22 cellular contexts compared by ENCODE assay signal in the genomic region with DNA sequence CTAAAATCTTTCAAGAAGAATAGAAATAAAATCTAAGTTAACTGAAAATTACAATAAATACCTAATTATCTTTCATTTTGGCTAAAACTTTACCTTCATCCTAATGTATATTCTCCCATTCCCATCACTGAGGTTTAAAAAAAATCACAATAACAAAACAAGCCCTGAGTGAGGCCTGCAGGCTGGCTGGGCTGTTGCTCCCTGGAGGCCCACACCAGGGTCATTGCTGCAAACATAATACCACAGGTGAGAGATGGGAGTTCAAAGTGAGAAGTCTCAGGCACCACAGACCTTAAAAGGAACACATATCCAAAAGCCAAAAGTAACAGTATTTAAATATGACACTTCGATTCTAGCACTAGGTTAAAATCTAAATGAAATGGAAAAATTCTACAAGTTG. TPM values are rescaled to one million over a fixed set of nuclear protein-coding genes. Genes with fewer than 3 reads are reported as not detected.
DNase-seq lines count a peak whose midpoint lies in the region; ATAC-seq and TF ChIP-seq lines count a peak whose summit lies in the region.
"Had no signal": no experiment of that assay in that cellular context is flagged by ENCODE, and none has a peak within 500 bp of the region (broad histone marks: within the 10 kb centered on the region; RNA-seq: fewer than 3 reads in every experiment).

No MANE protein-coding gene starts in this region.

- dilution Hi-C loops in IMR-90 (cut with HindIII; ENCODE audit: low sequenced_read_pairs, unreplicated experiment) = no loop called here

- no peak for TF ChIP-seq EP300 in esophagus muscularis mucosa (IDR thresholded peaks at IDR 0.05)

- peak overlapping the region; percentile 90 for H2BK5ac ChIP-seq in IMR-90 (ENCODE audit: low read depth, low read length, poor library complexity, severe bottlenecking)

- peak overlapping the region; percentile 87 for H2AK9ac ChIP-seq in IMR-90 (replicated peaks; ENCODE audit: low read depth, low read length, poor library complexity)

- peak overlapping the region; percentile 80; the same call in 1 of the 2 replicates for H2BK120ac ChIP-seq in IMR-90 (ENCODE audit: low read depth, low read length)

- in situ Hi-C loops in IMR-90 (cut with MboI; ENCODE audit: low sequenced_read_pairs) = no loop called here

- no peak overlapping the region for H4K91ac ChIP-seq in IMR-90 (ENCODE audit: insufficient read depth, low read depth, low read length)

- ATAC-seq in CD4-positive, CD25-positive, alpha-beta regulatory T cell (ENCODE audit: low read depth in 2 of 2) = no peak
- ATAC-seq in IMR-90 (ENCODE audit: low read depth) (no peak), HG03097 (IDR thresholded peaks at IDR 0.05; ENCODE audit: low FRiP score, unreplicated experiment) (no peak)
- ATAC-seq: left colon; stimulated activated naive CD8-positive, alpha-beta T cell treated with anti-CD3 and anti-CD28 coated beads, Interleukin-15, Interleukin-2, amounts not matched to agents 100 U/mL and 50 U/mL, for 24 hours; upper lobe of right lung had no signal

- peak overlapping the region; percentile 90 for H3K14ac ChIP-seq in IMR-90 (replicated peaks; ENCODE audit: low read depth, low read length)

- H2BK20ac ChIP-seq in IMR-90 (ENCODE audit: low read depth, low read length) = peak overlapping the region; percentile 72

- H2AFZ ChIP-seq in IMR-90 (replicated peaks; ENCODE audit: low read length, poor library complexity) = no peak overlapping the region

- no peaks in the 10 kb centered on the region for H3K36me3 ChIP-seq in CD4-positive, CD25-positive, alpha-beta regulatory T cell (ENCODE audit: control insufficient read depth, insufficient read depth, low read length)
- H3K36me3 ChIP-seq in IMR-90 (ENCODE audit: control insufficient read depth, insufficient read depth, low read length) (peaks cover 3% of the 10 kb centered on the region; the same call in 1 of the 2 replicates), esophagus muscularis mucosa (no peaks in the 10 kb centered on the region)
- H3K36me3 ChIP-seq: BE2C, prostate gland, upper lobe of right lung had no signal

- peaks cover 24 to 62% of the 10 kb centered on the region in 2 experiments for H3K79me1 ChIP-seq in IMR-90 (ENCODE audit: low read depth in 1 of 2, low read length in 2 of 2)

- peak overlapping the region; percentile 32; the same call in 1 of the 2 replicates for H3K4me2 ChIP-seq in IMR-90 (ENCODE audit: low read depth, low read length)

- no peaks in the 10 kb centered on the region for H3K27me3 ChIP-seq in CD4-positive, CD25-positive, alpha-beta regulatory T cell (ENCODE audit: control insufficient read depth, insufficient read depth, low read length)
- H3K27me3 ChIP-seq in IMR-90 (ENCODE audit: control insufficient read depth, insufficient read depth, low read length) = no peaks in the 10 kb centered on the region
- no peaks in the 10 kb centered on the region for H3K27me3 ChIP-seq in esophagus muscularis mucosa
- H3K27me3 ChIP-seq: BE2C, upper lobe of right lung had no signal

- DNase-seq in CD4-positive, CD25-positive, alpha-beta regulatory T cell = no peak
- DNase-seq in IMR-90 (no peak), esophagus muscularis mucosa (ENCODE audit: extremely low spot score) (no peak), osteocyte (ENCODE audit: extremely low spot score, unreplicated experiment) (no peak), HCEC 1CT (no peak), SHP77 (lab: John Stamatoyannopoulos, UW) (no peak), NCI-H1694 (lab: John Stamatoyannopoulos, UW) (no peak)
- DNase-seq: activated CD4-positive, alpha-beta T cell treated with anti-CD3 and anti-CD28 coated beads for 48 hours; BE2C; caudate nucleus; EL; KG1; left colon; NCI-H187 treated with DMSO at 0.1 percent for 48 hours; NCI-H345; stimulated activated CD4-positive, alpha-beta T cell treated with anti-CD3 and anti-CD28 coated beads, Interleukin-4, amount 100 ng/mL, for 1 hour; stimulated activated naive CD8-positive, alpha-beta T cell treated with anti-CD3 and anti-CD28 coated beads, Interleukin-15, Interleukin-2, amounts not matched to agents 100 U/mL and 50 U/mL, for 24 hours; upper lobe of right lung had no signal

- POLR2A ChIA-PET in IMR-90 (lab: Charles Lee; ENCODE audit: unreplicated experiment) = no interaction called here

- H3K9me3 ChIP-seq in CD4-positive, CD25-positive, alpha-beta regulatory T cell (ENCODE audit: control insufficient read depth in 2 of 2, low read length in 2 of 2) = no peaks in the 10 kb centered on the region
- H3K9me3 ChIP-seq in IMR-90 (ENCODE audit: control insufficient read depth, insufficient read depth, low read length) (no peaks in the 10 kb centered on the region), esophagus muscularis mucosa (no peaks in the 10 kb centered on the region)
- H3K9me3 ChIP-seq: A549, BE2C, prostate gland, upper lobe of right lung had no signal

- peak overlapping the region; percentile 71; the same call in 1 of the 2 replicates for H4K5ac ChIP-seq in IMR-90 (ENCODE audit: low read depth, low read length)

- peaks cover 43% of the 10 kb centered on the region for H3K36me3 Mint-ChIP-seq in CD4-positive, CD25-positive, alpha-beta regulatory T cell
- peaks cover 8% of the 10 kb centered on the region for H3K36me3 Mint-ChIP-seq in osteocyte (ENCODE audit: unreplicated experiment)

- CTCF ChIA-PET in IMR-90 (lab: Yijun Ruan, JAX) = interaction anchor here (0.6 kb wide), 1 partner anchor 423 kb away, joined by 4 read pairs; no protein-coding TSS in a partner anchor

- no peak overlapping the region for H3K23ac ChIP-seq in IMR-90 (ENCODE audit: low read depth, low read length)

- peak overlapping the region; percentile 82; the same call in 1 of the 3 replicates for H2BK15ac ChIP-seq in IMR-90 (ENCODE audit: low read depth, low read length)

- no peak for TF ChIP-seq RAD21 in IMR-90 (IDR thresholded peaks at IDR 0.05; ENCODE audit: low read length)

- TF ChIP-seq CTCF in IMR-90 (conservative IDR thresholded peaks at IDR 0.05; ENCODE audit: low read depth, low read length) = no peak
- no peak for TF ChIP-seq CTCF in esophagus muscularis mucosa (IDR thresholded peaks at IDR 0.05)
- TF ChIP-seq CTCF in osteocyte (IDR thresholded peaks at IDR 0.05) = no peak

- no peaks in the 10 kb centered on the region for H4K20me1 ChIP-seq in IMR-90 (ENCODE audit: insufficient read depth, low read length)

- H4K8ac ChIP-seq in IMR-90 (ENCODE audit: low read depth in 2 of 2, low read length in 2 of 2) = peak overlapping the region in 1 of 2 experiments; percentile 80; a peak in 2 of 4 replicates

- H3K4me3 ChIP-seq in CD4-positive, CD25-positive, alpha-beta regulatory T cell (ENCODE audit: low read depth, low read length) = no peak overlapping the region
- H3K4me3 ChIP-seq in IMR-90 (ENCODE audit: insufficient read depth, low read depth, low read length) (no peak overlapping the region), esophagus muscularis mucosa (no peak overlapping the region)
- H3K4me3 ChIP-seq: A549, prostate gland, upper lobe of right lung had no signal

- H3K4me1 Mint-ChIP-seq in CD4-positive, CD25-positive, alpha-beta regulatory T cell = peaks cover 6 to 20% (median 16%) of the 10 kb centered on the region in 4 donors
- H3K4me1 Mint-ChIP-seq in osteocyte (ENCODE audit: unreplicated experiment) = peaks cover 9% of the 10 kb centered on the region
- H3K4me1 Mint-ChIP-seq: nephron had no signal

- H3K27ac Mint-ChIP-seq in CD4-positive, CD25-positive, alpha-beta regulatory T cell = peak overlapping the region in 2 of 3 donors; percentile 19 to 64
- peak overlapping the region; percentile 51 for H3K27ac Mint-ChIP-seq in osteocyte (ENCODE audit: unreplicated experiment)
- H3K27ac Mint-ChIP-seq: nephron had no signal

- peak overlapping the region; percentile 39; the same call in 1 of the 2 replicates for H3K9ac ChIP-seq in IMR-90 (ENCODE audit: low read depth, low read length)

- no peaks in the 10 kb centered on the region for H3K4me1 ChIP-seq in CD4-positive, CD25-positive, alpha-beta regulatory T cell (ENCODE audit: control insufficient read depth, insufficient read depth, low read length, poor library complexity, severe bottlenecking)
- H3K4me1 ChIP-seq in IMR-90 (ENCODE audit: control insufficient read depth, insufficient read depth, low read length) (peaks cover 10% of the 10 kb centered on the region), esophagus muscularis mucosa (peaks cover 27 to 63% (median 54%) of the 10 kb centered on the region in 4 donors)
- H3K4me1 ChIP-seq: BE2C, prostate gland had no signal

- WGBS in IMR-90 (ENCODE audit: extremely low coverage in 2 of 2, insufficient read length in 1 of 2), 2 experiments = no CpG with 5 or more reads among the region's 1 CpG
- whole genome bisulfite sequencing in esophagus muscularis mucosa = 35% methylated on average over 1 of the region's 1 CpG

- peak overlapping the region; percentile 85; the same call in 1 of the 2 replicates for H3K18ac ChIP-seq in IMR-90 (ENCODE audit: low read depth, low read length)

- peak overlapping the region; percentile 93 for H2AK5ac ChIP-seq in IMR-90 (ENCODE audit: low read depth, low read length)

- no TSS peak for BruUV-seq in IMR-90 (replicated peaks; lab: Mats Ljungman, UMichigan)

- H3K56ac ChIP-seq in IMR-90 (ENCODE audit: extremely low read depth, insufficient read depth, low read length) = 0 out of 2 replicates have a peak overlapping the region, but pooled peaks have one; percentile 28

- no peaks in the 10 kb centered on the region for H3K9me3 Mint-ChIP-seq in CD4-positive, CD25-positive, alpha-beta regulatory T cell
- no peaks in the 10 kb centered on the region for H3K9me3 Mint-ChIP-seq in osteocyte (ENCODE audit: unreplicated experiment)
- H3K9me3 Mint-ChIP-seq: nephron had no signal

- intact Hi-C loops in IMR-90 (cut with micrococcal nuclease) (no loop called here), esophagus muscularis mucosa (cut with DNase I) (loop anchor here (5.0 kb wide), 3 partner anchors 96 to 124 kb away; no protein-coding TSS in a partner anchor)

- H3K9me1 ChIP-seq in IMR-90 (ENCODE audit: insufficient read depth, low read length) = peaks cover 11% of the 10 kb centered on the region

- TF ChIP-seq POLR2A in IMR-90 (IDR thresholded peaks at IDR 0.05; ENCODE audit: low read depth, low read length) (no peak), esophagus muscularis mucosa (IDR thresholded peaks at IDR 0.05; ENCODE audit: low read depth) (no peak)

- no peak overlapping the region for H3K4me3 Mint-ChIP-seq in CD4-positive, CD25-positive, alpha-beta regulatory T cell
- H3K4me3 Mint-ChIP-seq in osteocyte (ENCODE audit: unreplicated experiment) = no peak overlapping the region
- H3K4me3 Mint-ChIP-seq: nephron had no signal

- H3K27me3 Mint-ChIP-seq in CD4-positive, CD25-positive, alpha-beta regulatory T cell = no peaks in the 10 kb centered on the region
- H3K27me3 Mint-ChIP-seq in osteocyte (ENCODE audit: unreplicated experiment) = no peaks in the 10 kb centered on the region

- peak overlapping the region; percentile 83 for H3K4ac ChIP-seq in IMR-90 (ENCODE audit: low read depth, low read length)

- H3K27ac ChIP-seq in CD4-positive, CD25-positive, alpha-beta regulatory T cell (ENCODE audit: insufficient read depth, low read length, poor library complexity, severe bottlenecking) = no peak overlapping the region
- H3K27ac ChIP-seq in IMR-90 (ENCODE audit: insufficient read depth, low read length) = peak overlapping the region; percentile 71; the same call in 1 of the 2 replicates
- H3K27ac ChIP-seq in esophagus muscularis mucosa (replicated peaks in 1 of 4) = peak overlapping the region; percentile 55 to 85 (median 83)

RNA-seq across cellular contexts. Expression of a gene that starts 58.0 kb away (rescaled TPM):
- 15.8 TPM for total RNA-seq in CD4-positive, CD25-positive, alpha-beta regulatory T cell
- 10 to 100 TPM; 10.8 to 16.5 (median 14.1) TPM for polyA plus RNA-seq in CD4-positive, CD25-positive, alpha-beta regulatory T cell
- 8.1 and 12.8 TPM in 2 replicates for total RNA-seq in IMR-90 (2012; rRNA removed)
- polyA plus RNA-seq in IMR-90 (2012; rRNA removed) = 5.7 and 5.9 TPM in 2 replicates
- polyA plus RNA-seq in IMR-90 (2012; cell fraction: cytosol; rRNA removed) = 3.6 and 6.3 TPM in 2 replicates
- polyA plus RNA-seq in IMR-90 (2012; cell fraction: nucleus; rRNA removed; ENCODE audit: low replicate concordance) = 4.0 and 11.1 TPM in 2 replicates
- total RNA-seq in esophagus muscularis mucosa = 10 to 100 TPM; 17.7 to 29.9 (median 22.3) TPM
- 14.6 and 14.8 TPM in 2 replicates for total RNA-seq in osteocyte
